ENCODE assay signal across 19 cellular contexts in the genomic region with DNA sequence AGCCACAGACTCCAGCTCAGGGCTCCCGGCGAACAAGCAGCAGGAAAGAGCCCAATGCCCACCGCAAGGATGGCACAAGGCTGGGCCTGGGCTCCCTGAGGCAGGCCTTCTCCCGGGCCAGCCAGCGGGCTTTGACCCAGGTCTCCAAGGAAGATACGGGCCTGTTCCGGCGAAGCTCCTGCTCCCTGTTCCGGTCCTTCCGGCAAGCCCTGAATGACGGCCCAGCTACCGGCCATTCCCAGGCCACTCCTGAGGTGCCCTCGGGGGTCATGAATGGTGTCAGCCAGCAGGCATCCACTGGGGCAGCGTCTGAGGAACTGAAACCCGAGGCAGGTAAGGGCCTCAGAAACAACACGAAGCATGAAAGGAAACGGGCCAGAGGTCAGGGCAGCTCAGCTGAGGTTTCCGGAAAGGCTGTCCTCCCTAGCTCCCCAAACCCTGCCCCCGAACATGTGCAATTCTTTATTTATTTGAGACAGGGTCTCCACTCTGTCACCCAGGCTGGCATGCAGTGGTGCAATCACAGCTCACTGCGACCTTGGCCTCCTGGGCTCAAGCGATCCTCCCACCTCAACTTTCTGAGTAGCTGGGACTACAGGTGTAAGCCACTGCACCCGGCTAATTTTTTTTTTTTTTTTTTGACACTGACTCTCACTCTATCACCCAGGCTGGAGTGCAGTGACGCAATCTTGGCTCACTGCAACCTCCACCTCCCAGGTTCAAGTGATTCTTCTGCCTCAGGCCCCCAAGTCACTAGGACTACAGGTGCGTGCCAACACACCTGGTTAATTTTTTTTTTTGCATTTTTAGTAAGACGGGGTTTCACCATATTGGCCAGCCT. TPM values are rescaled to one million over a fixed set of nuclear protein-coding genes. Genes with fewer than 3 reads are reported as not detected.
DNase-seq lines count a peak whose midpoint lies in the region; ATAC-seq and TF ChIP-seq lines count a peak whose summit lies in the region.
"Had no signal": no experiment of that assay in that cellular context is flagged by ENCODE, and none has a peak within 500 bp of the region (broad histone marks: within the 10 kb centered on the region; RNA-seq: fewer than 3 reads in every experiment).

No MANE protein-coding gene starts in this region.

- no peaks in the 10 kb centered on the region for H3K9me3 ChIP-seq in NT2/D1 (ENCODE audit: insufficient read depth, low read length)
- no peaks in the 10 kb centered on the region for H3K9me3 ChIP-seq in suprapubic skin
- H3K9me3 ChIP-seq: neutrophil, SJSA1 had no signal

- H3K27ac Mint-ChIP-seq in neural crest cell (ENCODE audit: unreplicated experiment): peak overlapping the region; percentile 35
- H3K27ac Mint-ChIP-seq: endodermal cell had no signal

- no peak overlapping the region for H3K27ac ChIP-seq in suprapubic skin
- H3K27ac ChIP-seq: foreskin keratinocyte, GM23248, neutrophil, SJSA1 had no signal

- H3K4me3 ChIP-seq in GM12864 (ENCODE audit: low read depth, low read length) (no peak overlapping the region), NT2/D1 (ENCODE audit: insufficient read length, low read depth) (no peak overlapping the region), suprapubic skin (no peak overlapping the region)
- H3K4me3 ChIP-seq: GM23248, SJSA1 had no signal

- H3K9me3 Mint-ChIP-seq in neural crest cell: no peaks in the 10 kb centered on the region
- H3K9me3 Mint-ChIP-seq: central memory CD8-positive, alpha-beta T cell had no signal

- peaks cover 12% of the 10 kb centered on the region for H3K4me1 Mint-ChIP-seq in neural crest cell

- TF ChIP-seq POLR2A in suprapubic skin (IDR thresholded peaks at IDR 0.05): no peak

- H3K9ac ChIP-seq in NT2/D1 (ENCODE audit: insufficient read length, low read depth): peak overlapping the region; percentile 21
- H3K9ac ChIP-seq: GM23248 had no signal

- H3K4me1 ChIP-seq in NT2/D1 (ENCODE audit: insufficient read depth, insufficient read length): peaks cover 21% of the 10 kb centered on the region
- H3K4me1 ChIP-seq in suprapubic skin: peaks cover 40% of the 10 kb centered on the region
- H3K4me1 ChIP-seq: foreskin keratinocyte had no signal

- TF ChIP-seq CTCF in GM12864 (IDR thresholded peaks at IDR 0.05; ENCODE audit: low read depth, low read length, missing control alignments): no peak
- TF ChIP-seq CTCF in neural crest cell (conservative IDR thresholded peaks at IDR 0.05): no peak
- no peak for TF ChIP-seq CTCF in suprapubic skin (IDR thresholded peaks at IDR 0.05)

- no peak overlapping the region for H3K4me3 Mint-ChIP-seq in neural crest cell
- H3K4me3 Mint-ChIP-seq: central memory CD8-positive, alpha-beta T cell; endodermal cell had no signal

- WGBS in suprapubic skin: 85% methylated on average over 23 of the region's 25 CpGs

- no peaks in the 10 kb centered on the region for H3K27me3 ChIP-seq in NT2/D1 (ENCODE audit: insufficient read depth, insufficient read length)
- peaks cover 48% of the 10 kb centered on the region for H3K27me3 ChIP-seq in suprapubic skin
- H3K27me3 ChIP-seq: SJSA1 had no signal

- peaks cover 22% of the 10 kb centered on the region for H3K27me3 Mint-ChIP-seq in neural crest cell (ENCODE audit: low read depth)

- H3K36me3 Mint-ChIP-seq in neural crest cell (ENCODE audit: low read depth): no peaks in the 10 kb centered on the region

- ATAC-seq in GM21526 (IDR thresholded peaks at IDR 0.05; ENCODE audit: low FRiP score, unreplicated experiment) (peak; percentile 53), esophagus mucosa (no peak), HG03135 (IDR thresholded peaks at IDR 0.05; ENCODE audit: unreplicated experiment) (no peak)
- ATAC-seq: foreskin keratinocyte had no signal

- TF ChIP-seq EP300 in suprapubic skin (IDR thresholded peaks at IDR 0.05): no peak

- H3K36me3 ChIP-seq in NT2/D1 (ENCODE audit: insufficient read depth, insufficient read length, low read length): no peaks in the 10 kb centered on the region
- H3K36me3 ChIP-seq in suprapubic skin: no peaks in the 10 kb centered on the region
- H3K36me3 ChIP-seq: neutrophil, SJSA1 had no signal

- DNase-seq in GM12864 (ENCODE audit: low read depth) (peak; percentile 43), NT2/D1 (ENCODE audit: low read depth, low spot score) (no peak), neural crest cell (ENCODE audit: low read depth, low spot score) (no peak), suprapubic skin (ENCODE audit: low spot score in 2 of 2) (no peak), SIG-M5 (lab: John Stamatoyannopoulos, UW) (no peak)
- DNase-seq: activated CD4-positive, alpha-beta T cell treated with anti-CD3 and anti-CD28 coated beads, Interleukin-2, amount 50 U/mL, for 48 hours; DMS153; endodermal cell; foreskin keratinocyte; GM23248; NCI-H1092 treated with DMSO at 0.1 percent for 48 hours; NCI-H226; stimulated activated CD4-positive, alpha-beta T cell treated with anti-CD3 and anti-CD28 coated beads, Interleukin-4, amount 100 ng/mL, for 24 hours had no signal

RNA-seq across cellular contexts. Expression of gene EXOC3L4, which starts 6.0 kb away (rescaled TPM):
- total RNA-seq in neural crest cell (not detected in 2 replicates), esophagus mucosa (0.20 TPM), suprapubic skin (1 to 10 TPM in 1 of 4 donors, not detected in 3; 1.5 TPM)
- total RNA-seq: foreskin keratinocyte, GM23248 had no signal

RNA-seq across cellular contexts. Expression of gene LBHD2, which starts 16.5 kb away (rescaled TPM):
- total RNA-seq in neural crest cell: not detected in 2 replicates
- not detected for total RNA-seq in esophagus mucosa
- not detected for total RNA-seq in suprapubic skin
- total RNA-seq: endodermal cell, foreskin keratinocyte, GM23248 had no signal

RNA-seq across cellular contexts. Expression of gene TNFAIP2, which starts 22.8 kb away (rescaled TPM):
- total RNA-seq in neural crest cell: 11.6 and 12.8 TPM in 2 replicates
- 85.3 TPM for total RNA-seq in esophagus mucosa
- 10 to 100 TPM; 11.9 to 23.3 (median 16.4) TPM for total RNA-seq in suprapubic skin

RNA-seq across cellular contexts. Expression of gene CDC42BPB, which starts 43.2 kb away (rescaled TPM):
- total RNA-seq in neural crest cell (94.4 and 94.8 TPM in 2 replicates), esophagus mucosa (48.5 TPM), suprapubic skin (100 to 1,000 TPM; 105 to 178 (median 107) TPM)
